7 cellular contexts compared by ENCODE assay signal in genomic region chr5:38193015-38193581, GRCh38.
DNase-seq lines count a peak whose midpoint lies in the region; FAIRE-seq and TF ChIP-seq lines count a peak whose summit lies in the region.

No MANE protein-coding gene starts in this region.

- no peaks in the 10 kb centered on the region for H3K4me1 ChIP-seq in endothelial cell of umbilical vein (ENCODE audit: control insufficient read depth, extremely low read depth, insufficient read depth, low read length)

- no TSS peak for BruUV-seq in endothelial cell of umbilical vein (replicated peaks; lab: Mats Ljungman, UMichigan)

- TF ChIP-seq POLR2A in endothelial cell of umbilical vein (IDR thresholded peaks at IDR 0.05; ENCODE audit: low read depth, low read length): no peak

- CTCF ChIA-PET in endothelial cell of umbilical vein (lab: Charles Lee): interaction anchor here (0.7 to 5.4 kb wide), 14 partner anchors 9 to 822 kb away, joined by 3 to 79 read pairs (median 4); partner anchors contain the start of genes GDNF and NUP155

- H3K4me3 ChIP-seq in endothelial cell of umbilical vein (replicated peaks in 1 of 3; ENCODE audit: insufficient read depth in 1 of 3, low read depth in 1 of 3, low read length in 3 of 3): no peak overlapping the region

- H2AFZ ChIP-seq in endothelial cell of umbilical vein (ENCODE audit: low read depth, low read length): no peak overlapping the region

- no peaks in the 10 kb centered on the region for H4K20me1 ChIP-seq in endothelial cell of umbilical vein (replicated peaks; ENCODE audit: control insufficient read depth, extremely low read depth, insufficient read depth, low read length)

- no peak overlapping the region for H3K9ac ChIP-seq in endothelial cell of umbilical vein (replicated peaks; ENCODE audit: extremely low read depth, insufficient read depth, low read length)

- no peaks in the 10 kb centered on the region for H3K36me3 ChIP-seq in endothelial cell of umbilical vein (ENCODE audit: control insufficient read depth in 2 of 2, extremely low read depth in 1 of 2, insufficient read depth in 2 of 2, low read length in 2 of 2)

- H3K27ac ChIP-seq in endothelial cell of umbilical vein (ENCODE audit: insufficient read depth, low read depth, low read length): no peak overlapping the region

- TF ChIP-seq CTCF in endothelial cell of umbilical vein (IDR thresholded peaks at IDR 0.05; ENCODE audit: extremely low read depth in 1 of 2, insufficient read depth in 1 of 2, low read depth in 1 of 2, low read length in 2 of 2): peak; percentile 82 to 89

- H3K9me3 ChIP-seq in endothelial cell of umbilical vein (replicated peaks; ENCODE audit: control insufficient read depth, insufficient read depth, low read length): no peaks in the 10 kb centered on the region

- intact Hi-C loops in endothelial cell of umbilical vein (cut with micrococcal nuclease): loop anchor here (1.0 to 10.0 kb wide), 4 partner anchors 356 to 780 kb away; no protein-coding TSS in a partner anchor

- FAIRE-seq in GM18507 (lab: Jason Lieb, UNC) (peak; percentile 71), endothelial cell of umbilical vein (lab: Jason Lieb, UNC) (peak; percentile 88)

- DNase-seq in GM18507 (ENCODE audit: extremely low spot score, insufficient read length, low read depth) (peak; percentile 40), HS-5 (ENCODE audit: low read depth) (peak; percentile 46), NOMO-1 (lab: John Stamatoyannopoulos, UW; ENCODE audit: unreplicated experiment in 2 of 2) (peak; percentile 61 to 76), endothelial cell of umbilical vein (ENCODE audit: low read depth, low spot score) (peak; percentile 57), mucosa of gallbladder (ENCODE audit: low spot score) (peak; percentile 67)
- peak; percentile 8 to 13 for DNase-seq in activated CD8-positive, alpha-beta memory T cell treated with anti-CD3 and anti-CD28 coated beads for 4 hours (ENCODE audit: low read depth in 2 of 2)
- DNase-seq in stimulated activated CD8-positive, alpha-beta memory T cell treated with anti-CD3 and anti-CD28 coated beads, Interleukin-7, amount 100 ng/mL, for 24 hours (ENCODE audit: low read depth): peak; percentile 31

- dilution Hi-C loops in endothelial cell of umbilical vein (cut with MboI; ENCODE audit: extremely low pct_ligation_motif_present, low sequenced_read_pairs): no loop called here

- no peaks in the 10 kb centered on the region for H3K9me1 ChIP-seq in endothelial cell of umbilical vein (replicated peaks; ENCODE audit: control insufficient read depth, extremely low read depth, insufficient read depth, low read length)

- H3K79me2 ChIP-seq in endothelial cell of umbilical vein (ENCODE audit: control insufficient read depth, insufficient read depth, low read length): no peaks in the 10 kb centered on the region

- no peak overlapping the region for H3K4me2 ChIP-seq in endothelial cell of umbilical vein (ENCODE audit: insufficient read depth, low read length)

- POLR2A ChIA-PET in endothelial cell of umbilical vein (lab: Charles Lee): no interaction called here

- peaks cover 10 to 28% of the 10 kb centered on the region in 2 experiments for H3K27me3 ChIP-seq in endothelial cell of umbilical vein (ENCODE audit: control insufficient read depth in 2 of 2, insufficient read depth in 2 of 2, low read length in 2 of 2)

TF ChIP-seq in endothelial cell of umbilical vein, 7 proteins besides CTCF, POLR2A, EP300 and RAD21:
- TF ChIP-seq MAX (IDR thresholded peaks at IDR 0.05; ENCODE audit: insufficient read depth, insufficient read length) (no peak), EZH2 (IDR thresholded peaks at IDR 0.05; ENCODE audit: borderline replicate concordance, low read depth, low read length, severe bottlenecking) (no peak), GATA2 (IDR thresholded peaks at IDR 0.05; ENCODE audit: insufficient read depth, insufficient read length, low read depth, low read length) (no peak), POLR2AphosphoS5 (IDR thresholded peaks at IDR 0.05; ENCODE audit: insufficient read depth, low read depth, low read length) (no peak), JUN (IDR thresholded peaks at IDR 0.05; ENCODE audit: borderline replicate concordance, insufficient read depth, insufficient read length, low read depth) (no peak), MYC (IDR thresholded peaks at IDR 0.05; ENCODE audit: low read depth, low read length) (no peak)

Comparison
In these comparisons a context has a peak if more than half of its experiments do, and no peak if none do; other contexts are left out.
1. DNase-seq: peak in every context shown above with its lines; median percentile 68 in NOMO-1; 67 in mucosa of gallbladder; 57 in endothelial cell of umbilical vein; 46 in HS-5; 40 in GM18507; 31 in stimulated activated CD8-positive, alpha-beta memory T cell treated with anti-CD3 and anti-CD28 coated beads, Interleukin-7, amount 100 ng/mL, for 24 hours; 10 in activated CD8-positive, alpha-beta memory T cell treated with anti-CD3 and anti-CD28 coated beads for 4 hours.